Comparison of ENCODE assay signal across 23 cellular contexts in the genomic region with DNA sequence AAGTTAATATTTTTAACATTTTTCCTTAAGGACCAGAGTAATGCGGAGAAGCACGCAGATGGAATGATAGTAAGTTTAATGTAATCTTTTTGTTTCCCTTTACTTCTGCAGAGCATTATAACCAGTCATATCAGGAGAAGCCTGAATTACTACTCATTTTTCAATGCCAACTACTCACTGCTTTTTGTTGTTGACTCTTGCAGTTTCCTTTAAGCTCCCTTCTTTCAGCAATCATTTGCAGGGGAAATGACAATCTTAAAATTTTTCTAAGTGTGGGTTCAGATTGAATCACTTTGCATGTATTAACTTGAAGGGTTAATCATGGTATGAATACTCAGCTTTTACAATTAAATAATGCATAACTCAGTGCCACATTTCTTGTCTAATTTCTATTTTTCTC.
"Had no signal": no experiment of that assay in that cellular context is flagged by ENCODE, and none has a peak within 500 bp of the region (broad histone marks: within the 10 kb centered on the region; RNA-seq: fewer than 3 reads in every experiment).

No MANE protein-coding gene starts in this region.

- H3K4me3 Mint-ChIP-seq: naive thymus-derived CD4-positive, alpha-beta T cell; nephron progenitor cell; stimulated activated naive B cell treated with anti-CD40 and anti-IgM and Interleukin-4, amounts not matched to agents 10 μg/mL and 1 μg/mL and 100 μg/mL, for 72 hours; stimulated activated naive CD8-positive, alpha-beta T cell treated with anti-CD3 and anti-CD28 coated beads, Interleukin-15, Interleukin-2, amounts not matched to agents 100 ng/mL and 50 ng/mL, for 24 hours had no signal

- H3K4me1 Mint-ChIP-seq: nephron progenitor cell had no signal

- DNase-seq: dorsolateral prefrontal cortex; effector CD4-positive, alpha-beta T cell; foreskin fibroblast; gastrocnemius medialis; head of caudate nucleus; kidney; mesenchymal stem cell; midbrain; naive thymus-derived CD4-positive, alpha-beta T cell; nephron progenitor cell; nucleus accumbens; ovary; posterior cingulate gyrus; psoas muscle; right cardiac atrium; sigmoid colon; stimulated activated CD4-positive, alpha-beta T cell treated with anti-CD3 and anti-CD28 coated beads, Interleukin-2, amount 100 ng/mL, for 24 hours; stimulated activated CD4-positive, alpha-beta T cell treated with anti-CD3 and anti-CD28 coated beads, Interleukin-4, amount 100 ng/mL, for 24 hours; stimulated activated naive B cell treated with anti-CD40 and anti-IgM and Interleukin-4, amounts not matched to agents 10 μg/mL and 1 μg/mL and 100 μg/mL, for 72 hours; upper lobe of left lung had no signal

- H3K27me3 Mint-ChIP-seq: naive thymus-derived CD4-positive, alpha-beta T cell; stimulated activated naive B cell treated with anti-CD40 and anti-IgM and Interleukin-4, amounts not matched to agents 10 μg/mL and 1 μg/mL and 100 μg/mL, for 72 hours; stimulated activated naive CD8-positive, alpha-beta T cell treated with anti-CD3 and anti-CD28 coated beads, Interleukin-15, Interleukin-2, amounts not matched to agents 100 ng/mL and 50 ng/mL, for 24 hours had no signal

- H3K27ac Mint-ChIP-seq: nephron progenitor cell; stimulated activated naive B cell treated with anti-CD40 and anti-IgM and Interleukin-4, amounts not matched to agents 10 μg/mL and 1 μg/mL and 100 μg/mL, for 72 hours; stimulated activated naive CD8-positive, alpha-beta T cell treated with anti-CD3 and anti-CD28 coated beads, Interleukin-15, Interleukin-2, amounts not matched to agents 100 ng/mL and 50 ng/mL, for 24 hours had no signal

- ATAC-seq: esophagus mucosa; left lobe of liver; naive thymus-derived CD4-positive, alpha-beta T cell; psoas muscle; right cardiac atrium; stimulated activated naive B cell treated with anti-CD40 and anti-IgM and Interleukin-4, amounts not matched to agents 10 μg/mL and 1 μg/mL and 100 μg/mL, for 72 hours had no signal
